8 cellular contexts compared by ENCODE assay signal in the genomic region with DNA sequence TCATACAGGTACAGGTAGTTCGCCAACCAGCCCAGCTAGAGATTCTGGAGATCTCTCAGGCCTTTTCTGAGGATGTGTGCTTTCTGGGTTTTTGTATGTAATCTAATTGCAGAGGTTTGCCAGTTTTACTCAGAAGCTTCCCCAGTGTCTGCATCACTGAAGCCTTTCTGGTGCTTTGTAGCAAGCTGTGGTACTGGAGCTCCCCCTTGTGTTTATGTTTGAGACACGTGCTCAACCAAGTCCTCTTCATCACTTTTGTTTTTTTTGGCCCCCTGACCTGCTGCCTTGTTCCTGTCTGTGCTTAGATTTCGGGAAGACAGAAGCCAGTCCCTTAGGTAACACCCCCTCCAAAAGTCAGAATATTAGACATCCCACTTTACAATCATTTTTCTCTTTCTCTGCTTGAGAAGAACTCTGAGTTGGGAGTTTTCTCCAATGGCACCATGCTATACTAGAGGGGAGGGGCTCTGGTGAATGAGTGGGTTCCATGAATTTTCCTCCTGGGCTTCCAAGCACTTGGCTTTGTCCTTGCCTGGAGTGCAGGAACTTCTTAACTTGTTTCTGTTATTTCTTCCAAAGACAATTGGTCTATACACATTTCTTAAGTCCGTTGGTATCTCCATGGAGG.
DNase-seq lines count a peak whose midpoint lies in the region; ATAC-seq and TF ChIP-seq lines count a peak whose summit lies in the region.

No MANE protein-coding gene starts in this region.

- no peak overlapping the region for H3K4me2 ChIP-seq in hepatocyte

- H3K9me2 ChIP-seq in hepatocyte (replicated peaks; ENCODE audit: insufficient read depth), result no peaks in the 10 kb centered on the region

- no peaks in the 10 kb centered on the region for H3K36me3 ChIP-seq in adipocyte (ENCODE audit: control insufficient read depth, insufficient read depth, low read length, severe bottlenecking)
- no peaks in the 10 kb centered on the region for H3K36me3 ChIP-seq in hepatocyte (replicated peaks; ENCODE audit: insufficient read depth, low read depth)

- H2AFZ ChIP-seq in hepatocyte, result no peak overlapping the region

- H3K4me1 ChIP-seq in adipocyte (ENCODE audit: control insufficient read depth, insufficient read depth, low read length) (peaks cover 25% of the 10 kb centered on the region), hepatocyte (ENCODE audit: insufficient read depth) (peaks cover 5% of the 10 kb centered on the region)

- H3K27me3 ChIP-seq in adipocyte (replicated peaks; ENCODE audit: control insufficient read depth, insufficient read depth, low read length) (no peaks in the 10 kb centered on the region), hepatocyte (peaks cover 6% of the 10 kb centered on the region)

- H4K20me1 ChIP-seq in hepatocyte (ENCODE audit: insufficient read depth, poor library complexity, severe bottlenecking), result no peaks in the 10 kb centered on the region

- no peak overlapping the region for H3K9ac ChIP-seq in adipocyte (ENCODE audit: low read length)

- no peaks in the 10 kb centered on the region for H3K79me2 ChIP-seq in hepatocyte

- no peak overlapping the region for H3K27ac ChIP-seq in hepatocyte

- ATAC-seq in HG03159 (IDR thresholded peaks at IDR 0.05; ENCODE audit: unreplicated experiment), result peak; percentile 97
- peak; percentile 49 for ATAC-seq in stimulated activated naive CD8-positive, alpha-beta T cell treated with anti-CD3 and anti-CD28 coated beads, Interleukin-15, Interleukin-2, amounts not matched to agents 100 U/mL and 50 U/mL, for 24 hours
- ATAC-seq in HG03571 (IDR thresholded peaks at IDR 0.05; ENCODE audit: unreplicated experiment), result no peak

- H3K9me3 ChIP-seq in adipocyte (ENCODE audit: control insufficient read depth, low read length) (no peaks in the 10 kb centered on the region), hepatocyte (ENCODE audit: low read depth) (peaks cover 9% of the 10 kb centered on the region)

- 47% methylated on average over 4 of the region's 4 CpGs for WGBS in hepatocyte (ENCODE audit: low lambda C conversion rate, missing lambda C conversion rate)

- no peak overlapping the region for H3K4me3 ChIP-seq in adipocyte (ENCODE audit: low read length)
- H3K4me3 ChIP-seq in hepatocyte, result no peak overlapping the region

- peak; percentile 29 for DNase-seq in DMS114 treated with DMSO at 0.1 percent for 48 hours (lab: John Stamatoyannopoulos, UW; ENCODE audit: unreplicated experiment)
- peak; percentile 27 for DNase-seq in GM19240 (ENCODE audit: insufficient read length, low spot score)
- DNase-seq in NCI-H345 (lab: John Stamatoyannopoulos, UW), result peak; percentile 53
- DNase-seq in adipocyte (ENCODE audit: low read depth), result peak; percentile 67
- DNase-seq in hepatocyte (ENCODE audit: low spot score), result peak; percentile 79
- DNase-seq in stimulated activated naive CD8-positive, alpha-beta T cell treated with anti-CD3 and anti-CD28 coated beads, Interleukin-15, Interleukin-2, amounts not matched to agents 100 U/mL and 50 U/mL, for 24 hours, result peak; percentile 9

- TF ChIP-seq CTCF in hepatocyte (IDR thresholded peaks at IDR 0.05; ENCODE audit: poor library complexity), result peak; percentile 59

Comparison
In these comparisons a context has a peak if more than half of its experiments do, and no peak if none do; other contexts are left out.
1. DNase-seq: peak in every context shown above with its lines; median percentile 79 in hepatocyte; 67 in adipocyte; 53 in NCI-H345; 29 in DMS114 treated with DMSO at 0.1 percent for 48 hours; 27 in GM19240; 9 in stimulated activated naive CD8-positive, alpha-beta T cell treated with anti-CD3 and anti-CD28 coated beads, Interleukin-15, Interleukin-2, amounts not matched to agents 100 U/mL and 50 U/mL, for 24 hours.